Comparison of ENCODE assay signal across 2 cellular contexts in the genomic region with DNA sequence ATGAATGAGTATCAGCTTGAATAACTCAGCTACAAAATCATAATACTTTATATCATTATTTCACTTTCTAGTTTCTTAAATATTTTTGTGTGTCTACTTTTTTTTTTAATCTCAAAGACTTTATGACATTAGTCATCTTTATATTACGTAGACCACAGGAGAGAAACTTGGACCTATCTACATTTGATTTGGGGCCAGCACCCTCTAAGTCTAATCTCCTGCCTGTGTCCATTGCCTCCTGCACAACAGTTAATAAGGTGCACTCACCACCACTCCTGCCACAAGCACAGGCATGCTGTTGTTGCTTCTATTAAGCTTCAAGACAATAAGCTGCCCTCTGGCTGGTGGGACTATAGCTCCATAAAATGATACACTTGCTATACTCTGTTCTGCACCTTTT.
TF ChIP-seq lines count a peak whose summit lies in the region.

No MANE protein-coding gene starts in this region.

TF ChIP-seq in A549, 52 proteins besides CTCF, POLR2A, EP300 and RAD21 (continued from another document):
- TF ChIP-seq, protein P1, sequence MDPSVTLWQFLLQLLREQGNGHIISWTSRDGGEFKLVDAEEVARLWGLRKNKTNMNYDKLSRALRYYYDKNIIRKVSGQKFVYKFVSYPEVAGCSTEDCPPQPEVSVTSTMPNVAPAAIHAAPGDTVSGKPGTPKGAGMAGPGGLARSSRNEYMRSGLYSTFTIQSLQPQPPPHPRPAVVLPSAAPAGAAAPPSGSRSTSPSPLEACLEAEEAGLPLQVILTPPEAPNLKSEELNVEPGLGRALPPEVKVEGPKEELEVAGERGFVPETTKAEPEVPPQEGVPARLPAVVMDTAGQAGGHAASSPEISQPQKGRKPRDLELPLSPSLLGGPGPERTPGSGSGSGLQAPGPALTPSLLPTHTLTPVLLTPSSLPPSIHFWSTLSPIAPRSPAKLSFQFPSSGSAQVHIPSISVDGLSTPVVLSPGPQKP (IDR thresholded peaks at IDR 0.05; ENCODE audit: low read depth, low read length): no peak
- no peak for TF ChIP-seq JUN (IDR thresholded peaks at IDR 0.05)
- TF ChIP-seq ZC3H11A (IDR thresholded peaks at IDR 0.05): no peak
- no peak for TF ChIP-seq RARB (CRISPR knock-in tag; IDR thresholded peaks at IDR 0.05)
- no peak for TF ChIP-seq CHD2 (IDR thresholded peaks at IDR 0.05; ENCODE audit: low read length, partially characterized antibody)
- TF ChIP-seq POLR2AphosphoS2 (conservative IDR thresholded peaks at IDR 0.05; ENCODE audit: low read length): no peak
- no peak for TF ChIP-seq TP53 (CRISPR knock-in tag; IDR thresholded peaks at IDR 0.05)
- no peak for TF ChIP-seq FOSL2 (IDR thresholded peaks at IDR 0.05)
- no peak for TF ChIP-seq FOSL2 (CRISPR knock-in tag; IDR thresholded peaks at IDR 0.05)
TF ChIP-seq in A549: peak in this region for 0.

TF ChIP-seq in HCT116, 20 proteins besides CTCF, POLR2A, EP300 and RAD21 (continued from another document):
- TF ChIP-seq, protein P2, sequence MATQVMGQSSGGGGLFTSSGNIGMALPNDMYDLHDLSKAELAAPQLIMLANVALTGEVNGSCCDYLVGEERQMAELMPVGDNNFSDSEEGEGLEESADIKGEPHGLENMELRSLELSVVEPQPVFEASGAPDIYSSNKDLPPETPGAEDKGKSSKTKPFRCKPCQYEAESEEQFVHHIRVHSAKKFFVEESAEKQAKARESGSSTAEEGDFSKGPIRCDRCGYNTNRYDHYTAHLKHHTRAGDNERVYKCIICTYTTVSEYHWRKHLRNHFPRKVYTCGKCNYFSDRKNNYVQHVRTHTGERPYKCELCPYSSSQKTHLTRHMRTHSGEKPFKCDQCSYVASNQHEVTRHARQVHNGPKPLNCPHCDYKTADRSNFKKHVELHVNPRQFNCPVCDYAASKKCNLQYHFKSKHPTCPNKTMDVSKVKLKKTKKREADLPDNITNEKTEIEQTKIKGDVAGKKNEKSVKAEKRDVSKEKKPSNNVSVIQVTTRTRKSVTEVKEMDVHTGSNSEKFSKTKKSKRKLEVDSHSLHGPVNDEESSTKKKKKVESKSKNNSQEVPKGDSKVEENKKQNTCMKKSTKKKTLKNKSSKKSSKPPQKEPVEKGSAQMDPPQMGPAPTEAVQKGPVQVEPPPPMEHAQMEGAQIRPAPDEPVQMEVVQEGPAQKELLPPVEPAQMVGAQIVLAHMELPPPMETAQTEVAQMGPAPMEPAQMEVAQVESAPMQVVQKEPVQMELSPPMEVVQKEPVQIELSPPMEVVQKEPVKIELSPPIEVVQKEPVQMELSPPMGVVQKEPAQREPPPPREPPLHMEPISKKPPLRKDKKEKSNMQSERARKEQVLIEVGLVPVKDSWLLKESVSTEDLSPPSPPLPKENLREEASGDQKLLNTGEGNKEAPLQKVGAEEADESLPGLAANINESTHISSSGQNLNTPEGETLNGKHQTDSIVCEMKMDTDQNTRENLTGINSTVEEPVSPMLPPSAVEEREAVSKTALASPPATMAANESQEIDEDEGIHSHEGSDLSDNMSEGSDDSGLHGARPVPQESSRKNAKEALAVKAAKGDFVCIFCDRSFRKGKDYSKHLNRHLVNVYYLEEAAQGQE (IDR thresholded peaks at IDR 0.05; ENCODE audit: low read depth): no peak
- no peak for TF ChIP-seq POLR2AphosphoS5 (IDR thresholded peaks at IDR 0.05; ENCODE audit: low read depth, low read length)
- no peak for TF ChIP-seq CBX3 (IDR thresholded peaks at IDR 0.05; ENCODE audit: low read depth)
- no peak for TF ChIP-seq ELF1 (IDR thresholded peaks at IDR 0.05; ENCODE audit: borderline replicate concordance, low read depth)
- TF ChIP-seq TCF7L2 (IDR thresholded peaks at IDR 0.05; ENCODE audit: borderline replicate concordance, extremely low read depth, insufficient read depth, insufficient read length): no peak
